ENCODE assay signal across 1 cellular context in the genomic region with DNA sequence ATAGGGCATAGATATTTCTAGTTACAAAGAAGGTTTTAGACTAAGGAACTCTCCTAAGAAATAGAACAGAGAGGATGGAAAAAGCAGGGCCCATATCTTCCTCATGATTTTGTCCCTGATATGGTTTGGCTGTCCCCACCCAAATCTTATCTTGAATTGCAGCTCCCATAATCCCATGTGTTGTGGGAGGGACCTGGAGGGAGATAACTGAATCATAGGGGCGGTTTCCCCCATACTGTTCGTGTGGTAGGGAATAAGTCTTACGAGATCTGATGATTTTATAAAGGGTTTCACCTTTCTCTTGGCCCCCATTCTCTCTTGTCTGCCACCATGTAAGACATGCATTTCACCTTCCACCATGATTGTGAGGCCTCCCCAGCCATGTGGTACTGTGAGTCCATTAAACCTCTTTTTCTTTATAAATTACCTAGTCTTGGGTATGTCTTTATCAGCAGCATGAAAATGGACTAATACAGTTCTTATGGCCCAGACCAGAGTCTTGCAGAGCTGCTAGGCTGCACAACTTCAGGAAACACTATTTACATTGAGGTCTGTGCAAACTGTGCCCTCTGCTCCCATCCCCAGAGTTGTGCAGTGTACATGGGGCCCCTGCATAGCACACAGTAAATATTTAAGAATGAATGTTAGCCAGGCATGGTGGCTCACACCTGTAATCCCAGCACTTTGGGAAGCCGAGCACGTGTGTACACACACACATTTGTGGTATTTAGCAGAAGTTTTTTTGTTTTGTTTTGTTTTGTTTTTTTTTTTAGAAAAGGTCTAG.
TF ChIP-seq lines count a peak whose summit lies in the region.

No MANE protein-coding gene starts in this region.

TF ChIP-seq in K562, 482 proteins besides CTCF, POLR2A, EP300 and RAD21 (continued from another document and continues in another):
- TF ChIP-seq RBBP5 (IDR thresholded peaks at IDR 0.05; ENCODE audit: borderline replicate concordance, insufficient read depth, low read length, poor library complexity, severe bottlenecking) (no peak), FOXA1 (IDR thresholded peaks at IDR 0.05; ENCODE audit: borderline replicate concordance) (no peak), CGGBP1 (CRISPR knock-in tag; IDR thresholded peaks at IDR 0.05) (no peak), ZC3H8 (IDR thresholded peaks at IDR 0.05) (no peak), C11orf30 (IDR thresholded peaks at IDR 0.05; ENCODE audit: low read depth) (no peak), TRIM24 (IDR thresholded peaks at IDR 0.05) (0 out of 4 replicates have a peak, but pooled peaks of 1 of the 2 experiments have one; percentile 14), RNF2 (IDR thresholded peaks at IDR 0.05) (no peak), POLR2G (IDR thresholded peaks at IDR 0.05; ENCODE audit: low read depth, low read length) (no peak), ETV5 (CRISPR knock-in tag; IDR thresholded peaks at IDR 0.05; ENCODE audit: low read depth) (no peak), CREB3L1 (IDR thresholded peaks at IDR 0.05; ENCODE audit: borderline replicate concordance, low read depth) (no peak), KLF1 (tag; IDR thresholded peaks at IDR 0.05) (no peak), MYC (IDR thresholded peaks at IDR 0.05; ENCODE audit: low read depth, low read length) (no peak), MYC (CRISPR knock-in tag; IDR thresholded peaks at IDR 0.05; ENCODE audit: borderline replicate concordance, low read depth) (no peak), DLX4 (CRISPR knock-in tag; IDR thresholded peaks at IDR 0.05) (no peak), RBM39 (optimal IDR thresholded peaks at IDR 0.05; ENCODE audit: low read depth, low read length) (no peak), CBX3 (IDR thresholded peaks at IDR 0.05; ENCODE audit: borderline replicate concordance in 1 of 2, low read length in 2 of 2) (peak in 1 of 2 experiments; percentile 17; a peak in 1 of 3 replicates), TARDBP (IDR thresholded peaks at IDR 0.05) (no peak), ZNF146 (CRISPR knock-in tag; IDR thresholded peaks at IDR 0.05; ENCODE audit: unreplicated experiment) (no peak), ZNF324 (CRISPR knock-in tag; IDR thresholded peaks at IDR 0.05) (no peak), HDAC3 (IDR thresholded peaks at IDR 0.05; ENCODE audit: borderline replicate concordance, partially characterized antibody) (no peak), RBM34 (IDR thresholded peaks at IDR 0.05; ENCODE audit: borderline replicate concordance, insufficient read depth, low read length) (no peak), ZNF354B (CRISPR knock-in tag; IDR thresholded peaks at IDR 0.05) (no peak)
- TF ChIP-seq, protein P1, sequence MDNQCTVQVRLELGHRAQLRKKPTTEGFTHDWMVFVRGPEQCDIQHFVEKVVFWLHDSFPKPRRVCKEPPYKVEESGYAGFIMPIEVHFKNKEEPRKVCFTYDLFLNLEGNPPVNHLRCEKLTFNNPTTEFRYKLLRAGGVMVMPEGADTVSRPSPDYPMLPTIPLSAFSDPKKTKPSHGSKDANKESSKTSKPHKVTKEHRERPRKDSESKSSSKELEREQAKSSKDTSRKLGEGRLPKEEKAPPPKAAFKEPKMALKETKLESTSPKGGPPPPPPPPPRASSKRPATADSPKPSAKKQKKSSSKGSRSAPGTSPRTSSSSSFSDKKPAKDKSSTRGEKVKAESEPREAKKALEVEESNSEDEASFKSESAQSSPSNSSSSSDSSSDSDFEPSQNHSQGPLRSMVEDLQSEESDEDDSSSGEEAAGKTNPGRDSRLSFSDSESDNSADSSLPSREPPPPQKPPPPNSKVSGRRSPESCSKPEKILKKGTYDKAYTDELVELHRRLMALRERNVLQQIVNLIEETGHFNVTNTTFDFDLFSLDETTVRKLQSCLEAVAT (IDR thresholded peaks at IDR 0.05) = no peak
- TF ChIP-seq, protein P2, sequence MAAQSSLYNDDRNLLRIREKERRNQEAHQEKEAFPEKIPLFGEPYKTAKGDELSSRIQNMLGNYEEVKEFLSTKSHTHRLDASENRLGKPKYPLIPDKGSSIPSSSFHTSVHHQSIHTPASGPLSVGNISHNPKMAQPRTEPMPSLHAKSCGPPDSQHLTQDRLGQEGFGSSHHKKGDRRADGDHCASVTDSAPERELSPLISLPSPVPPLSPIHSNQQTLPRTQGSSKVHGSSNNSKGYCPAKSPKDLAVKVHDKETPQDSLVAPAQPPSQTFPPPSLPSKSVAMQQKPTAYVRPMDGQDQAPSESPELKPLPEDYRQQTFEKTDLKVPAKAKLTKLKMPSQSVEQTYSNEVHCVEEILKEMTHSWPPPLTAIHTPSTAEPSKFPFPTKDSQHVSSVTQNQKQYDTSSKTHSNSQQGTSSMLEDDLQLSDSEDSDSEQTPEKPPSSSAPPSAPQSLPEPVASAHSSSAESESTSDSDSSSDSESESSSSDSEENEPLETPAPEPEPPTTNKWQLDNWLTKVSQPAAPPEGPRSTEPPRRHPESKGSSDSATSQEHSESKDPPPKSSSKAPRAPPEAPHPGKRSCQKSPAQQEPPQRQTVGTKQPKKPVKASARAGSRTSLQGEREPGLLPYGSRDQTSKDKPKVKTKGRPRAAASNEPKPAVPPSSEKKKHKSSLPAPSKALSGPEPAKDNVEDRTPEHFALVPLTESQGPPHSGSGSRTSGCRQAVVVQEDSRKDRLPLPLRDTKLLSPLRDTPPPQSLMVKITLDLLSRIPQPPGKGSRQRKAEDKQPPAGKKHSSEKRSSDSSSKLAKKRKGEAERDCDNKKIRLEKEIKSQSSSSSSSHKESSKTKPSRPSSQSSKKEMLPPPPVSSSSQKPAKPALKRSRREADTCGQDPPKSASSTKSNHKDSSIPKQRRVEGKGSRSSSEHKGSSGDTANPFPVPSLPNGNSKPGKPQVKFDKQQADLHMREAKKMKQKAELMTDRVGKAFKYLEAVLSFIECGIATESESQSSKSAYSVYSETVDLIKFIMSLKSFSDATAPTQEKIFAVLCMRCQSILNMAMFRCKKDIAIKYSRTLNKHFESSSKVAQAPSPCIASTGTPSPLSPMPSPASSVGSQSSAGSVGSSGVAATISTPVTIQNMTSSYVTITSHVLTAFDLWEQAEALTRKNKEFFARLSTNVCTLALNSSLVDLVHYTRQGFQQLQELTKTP (IDR thresholded peaks at IDR 0.05; ENCODE audit: low read depth in 1 of 2, partially characterized antibody in 2 of 2) = peak in 1 of 2 experiments; percentile 58
- TF ChIP-seq, protein P3, sequence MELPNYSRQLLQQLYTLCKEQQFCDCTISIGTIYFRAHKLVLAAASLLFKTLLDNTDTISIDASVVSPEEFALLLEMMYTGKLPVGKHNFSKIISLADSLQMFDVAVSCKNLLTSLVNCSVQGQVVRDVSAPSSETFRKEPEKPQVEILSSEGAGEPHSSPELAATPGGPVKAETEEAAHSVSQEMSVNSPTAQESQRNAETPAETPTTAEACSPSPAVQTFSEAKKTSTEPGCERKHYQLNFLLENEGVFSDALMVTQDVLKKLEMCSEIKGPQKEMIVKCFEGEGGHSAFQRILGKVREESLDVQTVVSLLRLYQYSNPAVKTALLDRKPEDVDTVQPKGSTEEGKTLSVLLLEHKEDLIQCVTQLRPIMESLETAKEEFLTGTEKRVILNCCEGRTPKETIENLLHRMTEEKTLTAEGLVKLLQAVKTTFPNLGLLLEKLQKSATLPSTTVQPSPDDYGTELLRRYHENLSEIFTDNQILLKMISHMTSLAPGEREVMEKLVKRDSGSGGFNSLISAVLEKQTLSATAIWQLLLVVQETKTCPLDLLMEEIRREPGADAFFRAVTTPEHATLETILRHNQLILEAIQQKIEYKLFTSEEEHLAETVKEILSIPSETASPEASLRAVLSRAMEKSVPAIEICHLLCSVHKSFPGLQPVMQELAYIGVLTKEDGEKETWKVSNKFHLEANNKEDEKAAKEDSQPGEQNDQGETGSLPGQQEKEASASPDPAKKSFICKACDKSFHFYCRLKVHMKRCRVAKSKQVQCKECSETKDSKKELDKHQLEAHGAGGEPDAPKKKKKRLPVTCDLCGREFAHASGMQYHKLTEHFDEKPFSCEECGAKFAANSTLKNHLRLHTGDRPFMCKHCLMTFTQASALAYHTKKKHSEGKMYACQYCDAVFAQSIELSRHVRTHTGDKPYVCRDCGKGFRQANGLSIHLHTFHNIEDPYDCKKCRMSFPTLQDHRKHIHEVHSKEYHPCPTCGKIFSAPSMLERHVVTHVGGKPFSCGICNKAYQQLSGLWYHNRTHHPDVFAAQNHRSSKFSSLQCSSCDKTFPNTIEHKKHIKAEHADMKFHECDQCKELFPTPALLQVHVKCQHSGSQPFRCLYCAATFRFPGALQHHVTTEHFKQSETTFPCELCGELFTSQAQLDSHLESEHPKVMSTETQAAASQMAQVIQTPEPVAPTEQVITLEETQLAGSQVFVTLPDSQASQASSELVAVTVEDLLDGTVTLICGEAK (IDR thresholded peaks at IDR 0.05) = no peak
- TF ChIP-seq, protein P3 (CRISPR knock-in tag; IDR thresholded peaks at IDR 0.05) = no peak
- TF ChIP-seq, protein P4, sequence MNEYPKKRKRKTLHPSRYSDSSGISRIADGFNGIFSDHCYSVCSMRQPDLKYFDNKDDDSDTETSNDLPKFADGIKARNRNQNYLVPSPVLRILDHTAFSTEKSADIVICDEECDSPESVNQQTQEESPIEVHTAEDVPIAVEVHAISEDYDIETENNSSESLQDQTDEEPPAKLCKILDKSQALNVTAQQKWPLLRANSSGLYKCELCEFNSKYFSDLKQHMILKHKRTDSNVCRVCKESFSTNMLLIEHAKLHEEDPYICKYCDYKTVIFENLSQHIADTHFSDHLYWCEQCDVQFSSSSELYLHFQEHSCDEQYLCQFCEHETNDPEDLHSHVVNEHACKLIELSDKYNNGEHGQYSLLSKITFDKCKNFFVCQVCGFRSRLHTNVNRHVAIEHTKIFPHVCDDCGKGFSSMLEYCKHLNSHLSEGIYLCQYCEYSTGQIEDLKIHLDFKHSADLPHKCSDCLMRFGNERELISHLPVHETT (CRISPR knock-in tag; conservative IDR thresholded peaks at IDR 0.05 in 1 of 2, IDR thresholded peaks at IDR 0.05 in 1 of 2) = no peak
- TF ChIP-seq, protein P5, sequence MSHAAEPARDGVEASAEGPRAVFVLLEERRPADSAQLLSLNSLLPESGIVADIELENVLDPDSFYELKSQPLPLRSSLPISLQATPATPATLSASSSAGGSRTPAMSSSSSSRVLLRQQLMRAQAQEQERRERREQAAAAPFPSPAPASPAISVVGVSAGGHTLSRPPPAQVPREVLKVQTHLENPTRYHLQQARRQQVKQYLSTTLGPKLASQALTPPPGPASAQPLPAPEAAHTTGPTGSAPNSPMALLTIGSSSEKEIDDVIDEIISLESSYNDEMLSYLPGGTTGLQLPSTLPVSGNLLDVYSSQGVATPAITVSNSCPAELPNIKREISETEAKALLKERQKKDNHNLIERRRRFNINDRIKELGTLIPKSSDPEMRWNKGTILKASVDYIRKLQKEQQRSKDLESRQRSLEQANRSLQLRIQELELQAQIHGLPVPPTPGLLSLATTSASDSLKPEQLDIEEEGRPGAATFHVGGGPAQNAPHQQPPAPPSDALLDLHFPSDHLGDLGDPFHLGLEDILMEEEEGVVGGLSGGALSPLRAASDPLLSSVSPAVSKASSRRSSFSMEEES (CRISPR knock-in tag; IDR thresholded peaks at IDR 0.05) = no peak
- TF ChIP-seq, protein P6, sequence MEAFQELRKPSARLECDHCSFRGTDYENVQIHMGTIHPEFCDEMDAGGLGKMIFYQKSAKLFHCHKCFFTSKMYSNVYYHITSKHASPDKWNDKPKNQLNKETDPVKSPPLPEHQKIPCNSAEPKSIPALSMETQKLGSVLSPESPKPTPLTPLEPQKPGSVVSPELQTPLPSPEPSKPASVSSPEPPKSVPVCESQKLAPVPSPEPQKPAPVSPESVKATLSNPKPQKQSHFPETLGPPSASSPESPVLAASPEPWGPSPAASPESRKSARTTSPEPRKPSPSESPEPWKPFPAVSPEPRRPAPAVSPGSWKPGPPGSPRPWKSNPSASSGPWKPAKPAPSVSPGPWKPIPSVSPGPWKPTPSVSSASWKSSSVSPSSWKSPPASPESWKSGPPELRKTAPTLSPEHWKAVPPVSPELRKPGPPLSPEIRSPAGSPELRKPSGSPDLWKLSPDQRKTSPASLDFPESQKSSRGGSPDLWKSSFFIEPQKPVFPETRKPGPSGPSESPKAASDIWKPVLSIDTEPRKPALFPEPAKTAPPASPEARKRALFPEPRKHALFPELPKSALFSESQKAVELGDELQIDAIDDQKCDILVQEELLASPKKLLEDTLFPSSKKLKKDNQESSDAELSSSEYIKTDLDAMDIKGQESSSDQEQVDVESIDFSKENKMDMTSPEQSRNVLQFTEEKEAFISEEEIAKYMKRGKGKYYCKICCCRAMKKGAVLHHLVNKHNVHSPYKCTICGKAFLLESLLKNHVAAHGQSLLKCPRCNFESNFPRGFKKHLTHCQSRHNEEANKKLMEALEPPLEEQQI (IDR thresholded peaks at IDR 0.05) = peak; percentile 95
